8 cellular contexts compared by ENCODE assay signal in the genomic region with DNA sequence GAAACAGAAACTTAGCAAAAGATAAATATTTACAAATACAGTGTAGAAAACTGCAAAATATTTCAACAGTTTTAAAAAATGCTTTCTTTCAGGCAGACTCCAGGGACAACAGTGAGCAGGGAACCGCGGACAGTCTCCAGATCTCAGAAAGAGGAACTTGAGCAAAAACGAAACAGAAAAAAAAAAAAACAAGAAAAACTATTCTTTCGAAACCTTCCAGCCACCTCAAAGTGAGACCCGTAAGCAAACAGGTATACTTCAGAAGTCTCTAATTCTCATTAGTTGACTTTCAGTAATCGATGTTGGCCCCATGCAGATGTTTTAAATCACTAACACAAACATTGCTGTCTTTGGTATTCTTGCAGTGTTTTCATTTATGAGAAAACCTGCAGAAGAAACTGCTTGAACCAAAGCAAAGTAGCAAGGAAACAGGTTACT. TPM values are rescaled to one million over a fixed set of nuclear protein-coding genes. Genes with fewer than 3 reads are reported as not detected.
DNase-seq lines count a peak whose midpoint lies in the region; ATAC-seq and TF ChIP-seq lines count a peak whose summit lies in the region.

No MANE protein-coding gene starts in this region.

- no peaks in the 10 kb centered on the region for H3K4me1 ChIP-seq in GM23248 (ENCODE audit: insufficient read depth)

- WGBS in GM23248 (ENCODE audit: low coverage in 1 of 2, low lambda C conversion rate in 2 of 2, missing lambda C conversion rate in 2 of 2), 2 experiments, result 15 to 19% methylated on average over 6 of the region's 6 CpGs

- TF ChIP-seq POLR2A in GM18505 (IDR thresholded peaks at IDR 0.05; ENCODE audit: borderline replicate concordance, extremely low read depth, insufficient read depth, insufficient read length), result no peak
- no peak for TF ChIP-seq POLR2A in NB4 (IDR thresholded peaks at IDR 0.05; ENCODE audit: extremely low read depth, insufficient read length)

- H3K9ac ChIP-seq in GM23248, result no peak overlapping the region

- H3K27ac Mint-ChIP-seq in immature natural killer cell (peak overlapping the region in 2 of 6 donors; percentile 14 to 26), endothelial cell (ENCODE audit: unreplicated experiment) (no peak overlapping the region)

- peak; percentile 19 for TF ChIP-seq CTCF in NB4 (IDR thresholded peaks at IDR 0.05; ENCODE audit: low read depth, low read length)
- TF ChIP-seq CTCF in endothelial cell (IDR thresholded peaks at IDR 0.05; ENCODE audit: unreplicated experiment), result no peak

- no peak overlapping the region for H3K4me2 ChIP-seq in GM23248 (ENCODE audit: unreplicated experiment)

- ATAC-seq in GM18505 (IDR thresholded peaks at IDR 0.05; ENCODE audit: unreplicated experiment), result peak; percentile 58

- H3K36me3 ChIP-seq in GM23248 (ENCODE audit: low read depth), result no peaks in the 10 kb centered on the region

- no peaks in the 10 kb centered on the region for H4K20me1 ChIP-seq in GM23248 (ENCODE audit: insufficient read depth)

- H3K4me3 ChIP-seq in GM23248, result no peak overlapping the region
- peak overlapping the region; percentile 48 for H3K4me3 ChIP-seq in NB4 (ENCODE audit: low read depth, low read length)

- H3K4me1 Mint-ChIP-seq in immature natural killer cell (peaks cover 5 to 9% of the 10 kb centered on the region in 2 donors), endothelial cell (ENCODE audit: unreplicated experiment) (peaks cover 4% of the 10 kb centered on the region)

- H3K27me3 Mint-ChIP-seq in immature natural killer cell (ENCODE audit: low read depth in 3 of 3) (peaks cover 2 to 9% (median 5%) of the 10 kb centered on the region in 3 donors), endothelial cell (ENCODE audit: unreplicated experiment) (no peaks in the 10 kb centered on the region)

- peak; percentile 9 for DNase-seq in GM23248
- peak; percentile 86 for DNase-seq in NB4 (ENCODE audit: low read depth)
- no peak for DNase-seq in immature natural killer cell
- no peak for DNase-seq in SHP77 (lab: John Stamatoyannopoulos, UW)
- DNase-seq in endothelial cell (ENCODE audit: low spot score), result no peak
- DNase-seq in OCI-M2 (lab: John Stamatoyannopoulos, UW; ENCODE audit: unreplicated experiment), result no peak
- no peak for DNase-seq in NCI-H1105 (lab: John Stamatoyannopoulos, UW)

- peaks cover 6% of the 10 kb centered on the region for H3K27me3 ChIP-seq in GM23248 (replicated peaks; ENCODE audit: insufficient read depth)

- H3K4me3 Mint-ChIP-seq in immature natural killer cell (peak overlapping the region; percentile 1 to 68 (median 54)), endothelial cell (ENCODE audit: unreplicated experiment) (no peak overlapping the region)

- H3K9me3 Mint-ChIP-seq in immature natural killer cell (no peaks in the 10 kb centered on the region), endothelial cell (ENCODE audit: unreplicated experiment) (no peaks in the 10 kb centered on the region)

- in situ Hi-C loops in GM23248 (cut with MboI), result no loop called here

- H3K9me2 ChIP-seq in GM23248 (ENCODE audit: insufficient read depth), result no peaks in the 10 kb centered on the region

- no peaks in the 10 kb centered on the region for H3K9me3 ChIP-seq in GM23248 (ENCODE audit: low read depth)

- no peak overlapping the region for H3K27ac ChIP-seq in GM23248

- H3F3A ChIP-seq in GM23248 (ENCODE audit: insufficient read depth), result no peaks in the 10 kb centered on the region

- H2AFZ ChIP-seq in GM23248, result no peak overlapping the region

- H3K36me3 Mint-ChIP-seq in immature natural killer cell (no peaks in the 10 kb centered on the region), endothelial cell (ENCODE audit: low read depth, unreplicated experiment) (no peaks in the 10 kb centered on the region)

- H3K79me2 ChIP-seq in GM23248 (ENCODE audit: insufficient read depth), result no peaks in the 10 kb centered on the region

RNA-seq across cellular contexts. Expression of a gene that starts 15.7 kb away (rescaled TPM):
- total RNA-seq in GM23248 (2014; rRNA removed; shearing (Covaris generic)), result not detected in 2 replicates
- polyA plus RNA-seq in GM23248 (2016; fragmentation: Nextera tagmentation; extraction: Ambion mirVana) (not detected in 2 replicates), immature natural killer cell (not detected)
- not detected for total RNA-seq in endothelial cell (ENCODE audit: unreplicated experiment)

RNA-seq across cellular contexts. Expression of a gene that starts 22.4 kb away (rescaled TPM):
- total RNA-seq in GM23248 (2014; rRNA removed; shearing (Covaris generic)), result not detected in 2 replicates
- not detected in 2 replicates for polyA plus RNA-seq in GM23248 (2016; fragmentation: Nextera tagmentation; extraction: Ambion mirVana)
- polyA plus RNA-seq in immature natural killer cell, result not detected
- not detected for total RNA-seq in endothelial cell (ENCODE audit: unreplicated experiment)

RNA-seq across cellular contexts. Expression of a gene that starts 59.4 kb away (rescaled TPM):
- total RNA-seq in GM23248 (2014; rRNA removed; shearing (Covaris generic)), result not detected in 2 replicates
- not detected in 2 replicates for polyA plus RNA-seq in GM23248 (2016; fragmentation: Nextera tagmentation; extraction: Ambion mirVana)
- polyA plus RNA-seq in immature natural killer cell, result not detected
- total RNA-seq in endothelial cell (ENCODE audit: unreplicated experiment), result not detected

Comparison
In these comparisons a context has a peak if more than half of its experiments do, and no peak if none do; other contexts are left out.
1. DNase-seq: peak in GM23248 (single experiment) and NB4 (single experiment); none in immature natural killer cell (0 of 3), SHP77 (0 of 2), endothelial cell (single experiment), OCI-M2 (single experiment) and NCI-H1105 (single experiment).